27 cellular contexts compared by ENCODE assay signal in the genomic region with DNA sequence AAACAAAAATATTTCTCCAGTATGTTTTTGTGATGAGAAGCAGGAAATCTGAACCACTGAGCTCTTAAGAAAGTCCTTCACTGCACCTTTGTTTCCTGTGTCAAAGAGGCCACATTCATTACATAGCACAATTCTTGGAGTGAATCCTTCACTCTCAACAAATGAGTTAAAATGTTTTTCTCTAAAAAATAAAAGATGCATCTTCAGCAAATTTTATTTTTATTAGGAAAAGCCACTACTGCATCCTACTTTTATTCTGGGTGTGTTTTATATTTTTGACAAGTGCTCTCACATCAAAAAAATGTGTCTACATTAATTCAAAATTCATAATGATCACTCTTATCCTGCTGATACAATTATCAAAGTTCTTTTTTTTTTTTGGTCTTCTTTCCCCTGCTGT.
DNase-seq lines count a peak whose midpoint lies in the region; ATAC-seq, FAIRE-seq and TF ChIP-seq lines count a peak whose summit lies in the region.
"Had no signal": no experiment of that assay in that cellular context is flagged by ENCODE, and none has a peak within 500 bp of the region (broad histone marks: within the 10 kb centered on the region; RNA-seq: fewer than 3 reads in every experiment).

No MANE protein-coding gene starts in this region.

- peaks cover 42 to 81% of the 10 kb centered on the region in 2 experiments for H3K79me1 ChIP-seq in IMR-90 (ENCODE audit: low read depth in 1 of 2, low read length in 2 of 2)

- intact Hi-C loops in HepG2 (cut with micrococcal nuclease; ENCODE audit: unreplicated experiment), result no loop called here
- intact Hi-C loops in right lobe of liver (cut with DNase I), result no loop called here
- intact Hi-C loops in IMR-90 (cut with micrococcal nuclease), result no loop called here
- intact Hi-C loops in testis (cut with DNase I; ENCODE audit: low total_unique reads), result no loop called here

- TF ChIP-seq POLR2A in HepG2 (IDR thresholded peaks at IDR 0.05; ENCODE audit: insufficient read depth in 1 of 2, low read depth in 2 of 2, low read length in 2 of 2) (no peak), right lobe of liver (IDR thresholded peaks at IDR 0.05) (no peak), IMR-90 (IDR thresholded peaks at IDR 0.05; ENCODE audit: low read depth, low read length) (no peak), gastroesophageal sphincter (IDR thresholded peaks at IDR 0.05) (no peak), testis (IDR thresholded peaks at IDR 0.05) (no peak)

- H3K4ac ChIP-seq in IMR-90 (ENCODE audit: low read depth, low read length), result no peak overlapping the region

- no peak overlapping the region for H3K18ac ChIP-seq in IMR-90 (ENCODE audit: low read depth, low read length)

- ATAC-seq in HepG2 (no peak), right lobe of liver (no peak), IMR-90 (ENCODE audit: low read depth) (no peak), gastroesophageal sphincter (no peak), GM21723 (IDR thresholded peaks at IDR 0.05; ENCODE audit: unreplicated experiment) (no peak)
- ATAC-seq: GM12878 had no signal

- H3K4me1 ChIP-seq in HepG2 (ENCODE audit: insufficient read depth, low read length) (no peaks in the 10 kb centered on the region), right lobe of liver (no peaks in the 10 kb centered on the region), IMR-90 (ENCODE audit: control insufficient read depth, insufficient read depth, low read length) (peaks cover 10% of the 10 kb centered on the region), gastroesophageal sphincter (peaks cover 5 to 42% (median 7%) of the 10 kb centered on the region in 3 donors), testis (no peaks in the 10 kb centered on the region)

- TF ChIP-seq CTCF in HepG2 (CRISPR knock-in tag; IDR thresholded peaks at IDR 0.05), result no peak
- TF ChIP-seq CTCF in right lobe of liver (IDR thresholded peaks at IDR 0.05), result no peak
- no peak for TF ChIP-seq CTCF in IMR-90 (conservative IDR thresholded peaks at IDR 0.05; ENCODE audit: low read depth, low read length)
- TF ChIP-seq CTCF in gastroesophageal sphincter (IDR thresholded peaks at IDR 0.05), result no peak
- TF ChIP-seq CTCF in testis (IDR thresholded peaks at IDR 0.05), result no peak

- no peak overlapping the region for H4K5ac ChIP-seq in IMR-90 (ENCODE audit: low read depth, low read length)

- H2AFZ ChIP-seq in HepG2 (ENCODE audit: low read length), result no peak overlapping the region
- no peak overlapping the region for H2AFZ ChIP-seq in IMR-90 (replicated peaks; ENCODE audit: low read length, poor library complexity)
- H2AFZ ChIP-seq: PC-9 had no signal

- H2BK15ac ChIP-seq in IMR-90 (ENCODE audit: low read depth, low read length), result no peak overlapping the region

- in situ Hi-C loops in HepG2 (cut with HindIII; ENCODE audit: extremely low pct_ligation_motif_present, low pct_unique_long_range_greater_than_20kb) (no loop called here), IMR-90 (cut with MboI; ENCODE audit: low sequenced_read_pairs) (no loop called here)

- H2AK5ac ChIP-seq in IMR-90 (ENCODE audit: low read depth, low read length), result no peak overlapping the region

- no peak for FAIRE-seq in HepG2 (lab: Jason Lieb, UNC)
- FAIRE-seq: GM12878, H54 had no signal

- POLR2A ChIA-PET in HepG2 (lab: Yijun Ruan, JAX) (no interaction called here), IMR-90 (lab: Charles Lee; ENCODE audit: unreplicated experiment) (interaction anchor here (0.5 kb wide), 1 partner anchor 313 kb away, joined by 3 read pairs; no protein-coding TSS in a partner anchor)

- no peaks in the 10 kb centered on the region for H3K79me2 ChIP-seq in HepG2 (ENCODE audit: insufficient read depth, low read length)

- H3K4me3 ChIP-seq in HepG2 (replicated peaks in 1 of 3; ENCODE audit: insufficient read depth in 1 of 3, low read depth in 2 of 3, low read length in 3 of 3) (no peak overlapping the region), right lobe of liver (no peak overlapping the region), IMR-90 (ENCODE audit: insufficient read depth, low read depth, low read length) (no peak overlapping the region), SK-N-MC (peak overlapping the region; percentile 38; the same call in 1 of the 2 replicates), gastroesophageal sphincter (no peak overlapping the region), testis (no peak overlapping the region)
- H3K4me3 ChIP-seq: GM12878, MG63, PC-9 had no signal

- H3K9ac ChIP-seq in HepG2 (ENCODE audit: insufficient read depth, low read depth, low read length), result no peak overlapping the region
- no peak overlapping the region for H3K9ac ChIP-seq in IMR-90 (ENCODE audit: low read depth, low read length)
- no peak overlapping the region for H3K9ac ChIP-seq in SK-N-MC (ENCODE audit: insufficient read length)
- H3K9ac ChIP-seq: SK-N-SH had no signal

- no peak overlapping the region for H3K56ac ChIP-seq in IMR-90 (ENCODE audit: extremely low read depth, insufficient read depth, low read length)

- H3K27ac ChIP-seq in HepG2 (ENCODE audit: extremely low read length, insufficient read depth, low read length) (no peak overlapping the region), right lobe of liver (no peak overlapping the region), IMR-90 (ENCODE audit: insufficient read depth, low read length) (no peak overlapping the region), SK-N-MC (peak overlapping the region; percentile 32; the same call in 1 of the 2 replicates), gastroesophageal sphincter (no peak overlapping the region), testis (no peak overlapping the region)
- H3K27ac ChIP-seq: PC-9 had no signal

- H2AK9ac ChIP-seq in IMR-90 (replicated peaks; ENCODE audit: low read depth, low read length, poor library complexity), result no peak overlapping the region

- no peak overlapping the region for H2BK20ac ChIP-seq in IMR-90 (ENCODE audit: low read depth, low read length)

- H3K27me3 ChIP-seq in HepG2 (ENCODE audit: control insufficient read depth in 1 of 2, insufficient read depth in 2 of 2, low read length in 2 of 2) (no peaks in the 10 kb centered on the region), right lobe of liver (no peaks in the 10 kb centered on the region), IMR-90 (ENCODE audit: control insufficient read depth, insufficient read depth, low read length) (no peaks in the 10 kb centered on the region), gastroesophageal sphincter (no peaks in the 10 kb centered on the region), testis (no peaks in the 10 kb centered on the region)
- H3K27me3 ChIP-seq: MG63 had no signal

- H3K14ac ChIP-seq in IMR-90 (replicated peaks; ENCODE audit: low read depth, low read length), result no peak overlapping the region

- no peak overlapping the region for H3K4me2 ChIP-seq in HepG2 (ENCODE audit: low read depth, low read length)
- no peak overlapping the region for H3K4me2 ChIP-seq in IMR-90 (ENCODE audit: low read depth, low read length)
- H3K4me2 ChIP-seq: PC-9, SK-N-SH had no signal

- H4K20me1 ChIP-seq in HepG2 (ENCODE audit: insufficient read depth, low read length) (no peaks in the 10 kb centered on the region), IMR-90 (ENCODE audit: insufficient read depth, low read length) (peaks cover 32% of the 10 kb centered on the region)

- TF ChIP-seq RAD21 in HepG2 (CRISPR knock-in tag; IDR thresholded peaks at IDR 0.05) (no peak), IMR-90 (IDR thresholded peaks at IDR 0.05; ENCODE audit: low read length) (no peak)

- CTCF ChIA-PET in HepG2 (lab: Yijun Ruan, JAX; ENCODE audit: low intra/inter-chr PET ratio, low total read pairs) (no interaction called here), IMR-90 (lab: Yijun Ruan, JAX) (no interaction called here)

- H3K36me3 ChIP-seq in HepG2 (replicated peaks in 1 of 2; ENCODE audit: control insufficient read depth in 1 of 2, insufficient read depth in 2 of 2, low read length in 2 of 2) (no peaks in the 10 kb centered on the region), right lobe of liver (no peaks in the 10 kb centered on the region), IMR-90 (ENCODE audit: control insufficient read depth, insufficient read depth, low read length) (no peaks in the 10 kb centered on the region), SK-N-MC (ENCODE audit: insufficient read depth, low read length) (no peaks in the 10 kb centered on the region), gastroesophageal sphincter (no peaks in the 10 kb centered on the region), testis (ENCODE audit: low read depth, missing control alignments) (no peaks in the 10 kb centered on the region)
- H3K36me3 ChIP-seq: MG63 had no signal

- H2BK120ac ChIP-seq in IMR-90 (ENCODE audit: low read depth, low read length), result no peak overlapping the region

- no peak for TF ChIP-seq EP300 in HepG2 (IDR thresholded peaks at IDR 0.05; ENCODE audit: low read depth in 2 of 2, low read length in 2 of 2)
- no peak for TF ChIP-seq EP300 in HepG2 (CRISPR knock-in tag; IDR thresholded peaks at IDR 0.05; ENCODE audit: borderline replicate concordance)
- TF ChIP-seq EP300 in gastroesophageal sphincter (IDR thresholded peaks at IDR 0.05), result no peak

- DNase-seq in HepG2 (ENCODE audit: low spot score) (no peak), right lobe of liver (no peak), IMR-90 (no peak), SK-N-MC (ENCODE audit: low read depth, low spot score) (no peak), germinal center (ENCODE audit: low spot score) (no peak), testis (no peak)
- DNase-seq: C1 segment of cervical spinal cord; CD4-positive, alpha-beta memory T cell; COR-L47; EL; GDM1; Kasumi-1; MG63; NCI-H1105 treated with DMSO at 0.1 percent for 48 hours; NCI-H146; NCI-H1930; NCI-H2227 treated with DMSO at 0.1 percent for 48 hours; NCI-H526 treated with DMSO at 0.1 percent for 48 hours; PC-9; RPMI8226; SHP77 treated with DMSO at 0.1 percent for 48 hours; SK-N-SH; SW 1271 had no signal

- dilution Hi-C loops in IMR-90 (cut with HindIII; ENCODE audit: low sequenced_read_pairs, unreplicated experiment), result no loop called here

- peaks cover 20% of the 10 kb centered on the region for H3K9me1 ChIP-seq in IMR-90 (ENCODE audit: insufficient read depth, low read length)

- H3K9me3 ChIP-seq in HepG2 (ENCODE audit: low read length), result no peaks in the 10 kb centered on the region
- no peaks in the 10 kb centered on the region for H3K9me3 ChIP-seq in right lobe of liver
- H3K9me3 ChIP-seq in IMR-90 (ENCODE audit: control insufficient read depth, insufficient read depth, low read length), result no peaks in the 10 kb centered on the region
- no peaks in the 10 kb centered on the region for H3K9me3 ChIP-seq in SK-N-MC (ENCODE audit: low read depth, low read length)
- H3K9me3 ChIP-seq in gastroesophageal sphincter, result no peaks in the 10 kb centered on the region
- no peaks in the 10 kb centered on the region for H3K9me3 ChIP-seq in testis
- H3K9me3 ChIP-seq: MG63, SK-N-SH had no signal

- no peak overlapping the region for H3K23ac ChIP-seq in IMR-90 (ENCODE audit: low read depth, low read length)

- H2BK5ac ChIP-seq in IMR-90 (ENCODE audit: low read depth, low read length, poor library complexity, severe bottlenecking), result peak overlapping the region; percentile 1

- no peak overlapping the region for H4K91ac ChIP-seq in IMR-90 (ENCODE audit: insufficient read depth, low read depth, low read length)

- H4K8ac ChIP-seq in IMR-90 (ENCODE audit: low read depth in 2 of 2, low read length in 2 of 2), result no peak overlapping the region

- BruUV-seq in HepG2 (replicated peaks; lab: Mats Ljungman, UMichigan) (no TSS peak), IMR-90 (replicated peaks; lab: Mats Ljungman, UMichigan) (no TSS peak)

TF ChIP-seq in IMR-90, 13 proteins besides CTCF, POLR2A, EP300 and RAD21 (continues in another document):
- TF ChIP-seq MAFK (IDR thresholded peaks at IDR 0.05; ENCODE audit: low read depth, low read length), result peak; percentile 53; the same call in 1 of the 2 replicates
